1 cellular context compared by ENCODE assay signal in genomic region chr10:69406816-69407580, GRCh38.
TF ChIP-seq lines count a peak whose summit lies in the region.

No MANE protein-coding gene starts in this region.

TF ChIP-seq in liver, 16 proteins besides CTCF, POLR2A, EP300 and RAD21 (continued from another document):
- TF ChIP-seq ZBTB33 (IDR thresholded peaks at IDR 0.05) (no peak), HNF4A (conservative IDR thresholded peaks at IDR 0.05) (no peak), FOXA1 (IDR thresholded peaks at IDR 0.05) (no peak), JUND (IDR thresholded peaks at IDR 0.05) (no peak), FOXA2 (IDR thresholded peaks at IDR 0.05) (no peak), SP1 (IDR thresholded peaks at IDR 0.05) (no peak)
- TF ChIP-seq, protein P1, sequence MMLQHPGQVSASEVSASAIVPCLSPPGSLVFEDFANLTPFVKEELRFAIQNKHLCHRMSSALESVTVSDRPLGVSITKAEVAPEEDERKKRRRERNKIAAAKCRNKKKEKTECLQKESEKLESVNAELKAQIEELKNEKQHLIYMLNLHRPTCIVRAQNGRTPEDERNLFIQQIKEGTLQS (IDR thresholded peaks at IDR 0.05), result no peak
